In the genomic region with DNA sequence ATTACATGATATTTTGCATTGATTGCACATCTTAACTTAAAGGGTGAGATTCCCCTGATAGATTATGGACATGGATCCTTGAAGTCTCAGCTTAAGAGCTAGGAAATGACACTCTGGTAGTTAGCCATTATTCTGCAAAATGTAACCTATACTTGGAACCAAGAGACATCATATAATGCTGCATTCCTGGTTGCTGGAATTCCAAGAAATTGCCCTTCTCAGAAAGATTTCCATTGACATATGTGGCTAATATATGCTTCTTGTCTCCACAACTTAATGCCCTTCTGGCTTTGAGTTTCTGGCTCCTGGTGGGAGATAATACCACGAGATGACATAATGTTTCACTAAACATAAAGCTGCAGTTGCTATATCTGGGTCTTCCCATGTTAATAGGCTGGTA, we compare ENCODE assay signal across 30 cellular contexts.
DNase-seq lines count a peak whose midpoint lies in the region; TF ChIP-seq lines count a peak whose summit lies in the region.
"Had no signal": no experiment of that assay in that cellular context is flagged by ENCODE, and none has a peak within 500 bp of the region (broad histone marks: within the 10 kb centered on the region; RNA-seq: fewer than 3 reads in every experiment).

No MANE protein-coding gene starts in this region.

- H3K79me2 ChIP-seq in GM23248 (ENCODE audit: insufficient read depth), result no peaks in the 10 kb centered on the region
- no peaks in the 10 kb centered on the region for H3K79me2 ChIP-seq in neural cell (replicated peaks; ENCODE audit: insufficient read depth, low read length)

- H3K4me3 ChIP-seq in GM23248, result no peak overlapping the region
- no peak overlapping the region for H3K4me3 ChIP-seq in neural cell (ENCODE audit: low read length)
- no peak overlapping the region for H3K4me3 ChIP-seq in right atrium auricular region
- H3K4me3 ChIP-seq: A549; BLaER1; BLaER1 treated with 17β-estradiol and CSF1 and Interleukin-3, amounts not matched to agents 10 nM and 100 nM had no signal

- H3K36me3 ChIP-seq in GM23248 (ENCODE audit: low read depth), result no peaks in the 10 kb centered on the region
- no peaks in the 10 kb centered on the region for H3K36me3 ChIP-seq in neural cell (ENCODE audit: insufficient read depth, low read length)
- H3K36me3 ChIP-seq in right atrium auricular region, result no peaks in the 10 kb centered on the region
- H3K36me3 ChIP-seq: BE2C; BLaER1; BLaER1 treated with 17β-estradiol and CSF1 and Interleukin-3, amounts not matched to agents 10 nM and 100 nM had no signal

- no peak for TF ChIP-seq EP300 in neural cell (conservative IDR thresholded peaks at IDR 0.05; ENCODE audit: poor library complexity, severe bottlenecking)

- H3K9me2 ChIP-seq in GM23248 (ENCODE audit: insufficient read depth), result no peaks in the 10 kb centered on the region
- H3K9me2 ChIP-seq in neural cell (ENCODE audit: insufficient read depth, low read length), result no peaks in the 10 kb centered on the region

- DNase-seq in GM23248, result no peak
- DNase-seq in glomerular visceral epithelial cell (ENCODE audit: extremely low spot score), result peak; percentile 6
- DNase-seq in medulla oblongata (ENCODE audit: extremely low spot score), result no peak
- no peak for DNase-seq in right atrium auricular region (ENCODE audit: low spot score)
- DNase-seq in Ammon's horn (ENCODE audit: low spot score), result no peak
- DNase-seq: 8988T; ACHN; AML-193; BE2C; C1 segment of cervical spinal cord; Caco-2; Calu3; CD4-positive, alpha-beta memory T cell; CD4-positive, alpha-beta T cell; CD4-positive, CD25-positive, alpha-beta regulatory T cell; CD8-positive, alpha-beta memory T cell; CD8-positive, alpha-beta T cell; COR-L47; DMS 273 treated with DMSO at 0.1 percent for 48 hours; DMS153; DMS53; DMS79; DMS79 treated with DMSO at 0.1 percent for 48 hours; DND-41 had no signal

- no peak overlapping the region for H2AFZ ChIP-seq in GM23248
- H2AFZ ChIP-seq in neural cell (ENCODE audit: low read depth, low read length), result no peak overlapping the region

- TF ChIP-seq RAD21 in neural cell (conservative IDR thresholded peaks at IDR 0.05), result no peak

- H3K27me3 ChIP-seq in GM23248 (replicated peaks; ENCODE audit: insufficient read depth) (no peaks in the 10 kb centered on the region), neural cell (ENCODE audit: insufficient read depth, low read depth, low read length) (no peaks in the 10 kb centered on the region), right atrium auricular region (no peaks in the 10 kb centered on the region)
- H3K27me3 ChIP-seq: BE2C; BLaER1; BLaER1 treated with 17β-estradiol and CSF1 and Interleukin-3, amounts not matched to agents 10 nM and 100 nM had no signal

- peaks cover 14% of the 10 kb centered on the region for H3K4me1 ChIP-seq in GM23248 (ENCODE audit: insufficient read depth)
- no peaks in the 10 kb centered on the region for H3K4me1 ChIP-seq in right atrium auricular region
- H3K4me1 ChIP-seq: A549; BE2C; BLaER1; BLaER1 treated with 17β-estradiol and CSF1 and Interleukin-3, amounts not matched to agents 10 nM and 100 nM; Caco-2 had no signal

- no peaks in the 10 kb centered on the region for H3F3A ChIP-seq in GM23248 (ENCODE audit: insufficient read depth)
- H3F3A ChIP-seq in neural cell (ENCODE audit: insufficient read depth, low read length, poor library complexity, severe bottlenecking), result no peaks in the 10 kb centered on the region

- H3K4me2 ChIP-seq in GM23248 (ENCODE audit: unreplicated experiment), result peak overlapping the region; percentile 10
- no peak overlapping the region for H3K4me2 ChIP-seq in neural cell (ENCODE audit: low read length)
- H3K4me2 ChIP-seq: A549; BLaER1; BLaER1 treated with 17β-estradiol and CSF1 and Interleukin-3, amounts not matched to agents 10 nM and 100 nM had no signal

- TF ChIP-seq CTCF in neural cell (IDR thresholded peaks at IDR 0.05; ENCODE audit: poor library complexity, severe bottlenecking) (no peak), right atrium auricular region (IDR thresholded peaks at IDR 0.05) (no peak)

- H3K9me3 ChIP-seq in GM23248 (ENCODE audit: low read depth), result no peaks in the 10 kb centered on the region
- H3K9me3 ChIP-seq in neural cell (ENCODE audit: low read length), result peaks cover 4% of the 10 kb centered on the region
- no peaks in the 10 kb centered on the region for H3K9me3 ChIP-seq in right atrium auricular region
- H3K9me3 ChIP-seq: A549; BE2C; BLaER1; BLaER1 treated with 17β-estradiol and CSF1 and Interleukin-3, amounts not matched to agents 10 nM and 100 nM; Caco-2 had no signal

- H3K9ac ChIP-seq in GM23248 (no peak overlapping the region), neural cell (ENCODE audit: low read length) (no peak overlapping the region)
- H3K9ac ChIP-seq: BLaER1; BLaER1 treated with 17β-estradiol and CSF1 and Interleukin-3, amounts not matched to agents 10 nM and 100 nM had no signal

- WGBS in GM23248 (ENCODE audit: low coverage in 1 of 2, low lambda C conversion rate in 2 of 2, missing lambda C conversion rate in 2 of 2), 2 experiments, result 2 to 21% methylated on average over 1 of the region's 1 CpG

- in situ Hi-C loops in GM23248 (cut with MboI), result loop anchor here (25.0 kb wide), 1 partner anchor 437 kb away; no protein-coding TSS in a partner anchor

- H4K20me1 ChIP-seq in GM23248 (ENCODE audit: insufficient read depth), result no peaks in the 10 kb centered on the region
- H4K20me1 ChIP-seq in neural cell (ENCODE audit: insufficient read depth), result no peaks in the 10 kb centered on the region
- H4K20me1 ChIP-seq: BLaER1; BLaER1 treated with 17β-estradiol and CSF1 and Interleukin-3, amounts not matched to agents 10 nM and 100 nM had no signal

- H3K27ac ChIP-seq in GM23248, result no peak overlapping the region
- H3K27ac ChIP-seq in neural cell (ENCODE audit: low read length), result peak overlapping the region; percentile 7
- no peak overlapping the region for H3K27ac ChIP-seq in right atrium auricular region
- H3K27ac ChIP-seq: 22Rv1; A549; BLaER1; BLaER1 treated with 17β-estradiol and CSF1 and Interleukin-3, amounts not matched to agents 10 nM and 100 nM; C4-2B had no signal

TF ChIP-seq in neural cell, 6 proteins besides CTCF, POLR2A, EP300 and RAD21:
- no peak for TF ChIP-seq TAF1 (IDR thresholded peaks at IDR 0.05; ENCODE audit: low read depth)
- TF ChIP-seq POLR2AphosphoS5 (IDR thresholded peaks at IDR 0.05), result peak; percentile 15
- TF ChIP-seq, protein P1, sequence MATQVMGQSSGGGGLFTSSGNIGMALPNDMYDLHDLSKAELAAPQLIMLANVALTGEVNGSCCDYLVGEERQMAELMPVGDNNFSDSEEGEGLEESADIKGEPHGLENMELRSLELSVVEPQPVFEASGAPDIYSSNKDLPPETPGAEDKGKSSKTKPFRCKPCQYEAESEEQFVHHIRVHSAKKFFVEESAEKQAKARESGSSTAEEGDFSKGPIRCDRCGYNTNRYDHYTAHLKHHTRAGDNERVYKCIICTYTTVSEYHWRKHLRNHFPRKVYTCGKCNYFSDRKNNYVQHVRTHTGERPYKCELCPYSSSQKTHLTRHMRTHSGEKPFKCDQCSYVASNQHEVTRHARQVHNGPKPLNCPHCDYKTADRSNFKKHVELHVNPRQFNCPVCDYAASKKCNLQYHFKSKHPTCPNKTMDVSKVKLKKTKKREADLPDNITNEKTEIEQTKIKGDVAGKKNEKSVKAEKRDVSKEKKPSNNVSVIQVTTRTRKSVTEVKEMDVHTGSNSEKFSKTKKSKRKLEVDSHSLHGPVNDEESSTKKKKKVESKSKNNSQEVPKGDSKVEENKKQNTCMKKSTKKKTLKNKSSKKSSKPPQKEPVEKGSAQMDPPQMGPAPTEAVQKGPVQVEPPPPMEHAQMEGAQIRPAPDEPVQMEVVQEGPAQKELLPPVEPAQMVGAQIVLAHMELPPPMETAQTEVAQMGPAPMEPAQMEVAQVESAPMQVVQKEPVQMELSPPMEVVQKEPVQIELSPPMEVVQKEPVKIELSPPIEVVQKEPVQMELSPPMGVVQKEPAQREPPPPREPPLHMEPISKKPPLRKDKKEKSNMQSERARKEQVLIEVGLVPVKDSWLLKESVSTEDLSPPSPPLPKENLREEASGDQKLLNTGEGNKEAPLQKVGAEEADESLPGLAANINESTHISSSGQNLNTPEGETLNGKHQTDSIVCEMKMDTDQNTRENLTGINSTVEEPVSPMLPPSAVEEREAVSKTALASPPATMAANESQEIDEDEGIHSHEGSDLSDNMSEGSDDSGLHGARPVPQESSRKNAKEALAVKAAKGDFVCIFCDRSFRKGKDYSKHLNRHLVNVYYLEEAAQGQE (IDR thresholded peaks at IDR 0.05; ENCODE audit: borderline replicate concordance), result peak; percentile 92
